1 cellular context compared by ENCODE assay signal in the genomic region with DNA sequence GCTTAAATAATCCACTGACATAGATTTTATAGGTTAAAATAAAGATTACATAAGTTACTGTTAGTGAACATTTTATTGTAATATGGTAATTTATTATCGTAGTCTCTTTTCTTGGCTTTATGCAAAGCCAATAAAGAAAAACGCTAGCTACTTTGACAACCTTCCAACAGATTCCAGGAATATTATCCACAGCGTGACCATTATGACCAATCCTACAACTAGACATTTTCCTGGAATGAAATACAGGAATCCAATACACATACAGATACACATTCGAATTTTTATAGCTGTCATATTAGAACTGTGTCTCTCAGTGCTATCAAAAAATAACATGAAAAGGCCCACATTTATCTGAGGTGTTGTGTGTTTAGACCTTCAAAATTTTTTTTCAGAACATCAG.
TF ChIP-seq lines count a peak whose summit lies in the region.

No MANE protein-coding gene starts in this region.

TF ChIP-seq in WTC11, 78 proteins besides CTCF, POLR2A, EP300 and RAD21 (continued from another document):
- TF ChIP-seq, protein P1, sequence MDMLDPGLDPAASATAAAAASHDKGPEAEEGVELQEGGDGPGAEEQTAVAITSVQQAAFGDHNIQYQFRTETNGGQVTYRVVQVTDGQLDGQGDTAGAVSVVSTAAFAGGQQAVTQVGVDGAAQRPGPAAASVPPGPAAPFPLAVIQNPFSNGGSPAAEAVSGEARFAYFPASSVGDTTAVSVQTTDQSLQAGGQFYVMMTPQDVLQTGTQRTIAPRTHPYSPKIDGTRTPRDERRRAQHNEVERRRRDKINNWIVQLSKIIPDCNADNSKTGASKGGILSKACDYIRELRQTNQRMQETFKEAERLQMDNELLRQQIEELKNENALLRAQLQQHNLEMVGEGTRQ (CRISPR knock-in tag; IDR thresholded peaks at IDR 0.05): no peak
- TF ChIP-seq, protein P2, sequence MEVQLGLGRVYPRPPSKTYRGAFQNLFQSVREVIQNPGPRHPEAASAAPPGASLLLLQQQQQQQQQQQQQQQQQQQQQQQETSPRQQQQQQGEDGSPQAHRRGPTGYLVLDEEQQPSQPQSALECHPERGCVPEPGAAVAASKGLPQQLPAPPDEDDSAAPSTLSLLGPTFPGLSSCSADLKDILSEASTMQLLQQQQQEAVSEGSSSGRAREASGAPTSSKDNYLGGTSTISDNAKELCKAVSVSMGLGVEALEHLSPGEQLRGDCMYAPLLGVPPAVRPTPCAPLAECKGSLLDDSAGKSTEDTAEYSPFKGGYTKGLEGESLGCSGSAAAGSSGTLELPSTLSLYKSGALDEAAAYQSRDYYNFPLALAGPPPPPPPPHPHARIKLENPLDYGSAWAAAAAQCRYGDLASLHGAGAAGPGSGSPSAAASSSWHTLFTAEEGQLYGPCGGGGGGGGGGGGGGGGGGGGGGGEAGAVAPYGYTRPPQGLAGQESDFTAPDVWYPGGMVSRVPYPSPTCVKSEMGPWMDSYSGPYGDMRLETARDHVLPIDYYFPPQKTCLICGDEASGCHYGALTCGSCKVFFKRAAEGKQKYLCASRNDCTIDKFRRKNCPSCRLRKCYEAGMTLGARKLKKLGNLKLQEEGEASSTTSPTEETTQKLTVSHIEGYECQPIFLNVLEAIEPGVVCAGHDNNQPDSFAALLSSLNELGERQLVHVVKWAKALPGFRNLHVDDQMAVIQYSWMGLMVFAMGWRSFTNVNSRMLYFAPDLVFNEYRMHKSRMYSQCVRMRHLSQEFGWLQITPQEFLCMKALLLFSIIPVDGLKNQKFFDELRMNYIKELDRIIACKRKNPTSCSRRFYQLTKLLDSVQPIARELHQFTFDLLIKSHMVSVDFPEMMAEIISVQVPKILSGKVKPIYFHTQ (CRISPR knock-in tag; IDR thresholded peaks at IDR 0.05): no peak
- TF ChIP-seq ZNF232 (CRISPR knock-in tag; IDR thresholded peaks at IDR 0.05): no peak
- no peak for TF ChIP-seq JUN (CRISPR knock-in tag; IDR thresholded peaks at IDR 0.05)
- no peak for TF ChIP-seq RELA (CRISPR knock-in tag; IDR thresholded peaks at IDR 0.05; ENCODE audit: borderline replicate concordance)
- TF ChIP-seq, protein P3, sequence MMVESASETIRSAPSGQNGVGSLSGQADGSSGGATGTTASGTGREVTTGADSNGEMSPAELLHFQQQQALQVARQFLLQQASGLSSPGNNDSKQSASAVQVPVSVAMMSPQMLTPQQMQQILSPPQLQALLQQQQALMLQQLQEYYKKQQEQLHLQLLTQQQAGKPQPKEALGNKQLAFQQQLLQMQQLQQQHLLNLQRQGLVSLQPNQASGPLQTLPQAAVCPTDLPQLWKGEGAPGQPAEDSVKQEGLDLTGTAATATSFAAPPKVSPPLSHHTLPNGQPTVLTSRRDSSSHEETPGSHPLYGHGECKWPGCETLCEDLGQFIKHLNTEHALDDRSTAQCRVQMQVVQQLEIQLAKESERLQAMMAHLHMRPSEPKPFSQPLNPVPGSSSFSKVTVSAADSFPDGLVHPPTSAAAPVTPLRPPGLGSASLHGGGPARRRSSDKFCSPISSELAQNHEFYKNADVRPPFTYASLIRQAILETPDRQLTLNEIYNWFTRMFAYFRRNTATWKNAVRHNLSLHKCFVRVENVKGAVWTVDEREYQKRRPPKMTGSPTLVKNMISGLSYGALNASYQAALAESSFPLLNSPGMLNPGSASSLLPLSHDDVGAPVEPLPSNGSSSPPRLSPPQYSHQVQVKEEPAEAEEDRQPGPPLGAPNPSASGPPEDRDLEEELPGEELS (CRISPR knock-in tag; IDR thresholded peaks at IDR 0.05): no peak
